12 cellular contexts compared by ENCODE assay signal in genomic region chr19:49456351-49456750, GRCh38. TPM values are rescaled to one million over a fixed set of nuclear protein-coding genes. Genes with fewer than 3 reads are reported as not detected.
DNase-seq lines count a peak whose midpoint lies in the region; ATAC-seq and TF ChIP-seq lines count a peak whose summit lies in the region.
"Had no signal": no experiment of that assay in that cellular context is flagged by ENCODE, and none has a peak within 500 bp of the region (broad histone marks: within the 10 kb centered on the region; RNA-seq: fewer than 3 reads in every experiment).

No MANE protein-coding gene starts in this region.

- H3K4me3 ChIP-seq in lower lobe of right lung (no peak overlapping the region), subcutaneous abdominal adipose tissue (ENCODE audit: low read depth in 1 of 5, low read length in 5 of 5) (no peak overlapping the region), H7 (ENCODE audit: insufficient read depth, low read depth, low read length) (no peak overlapping the region)
- H3K4me3 ChIP-seq: dorsolateral prefrontal cortex had no signal

- POLR2A ChIA-PET in activated CD8-positive, alpha-beta T cell treated with anti-CD3 and anti-CD28 coated beads for 36 hours (lab: Charles Lee) = interaction anchor here (0.9 to 3.5 kb wide), 3 partner anchors 17 to 32 kb away, joined by 3 to 15 read pairs (median 5); partner anchors contain the start of gene FLT3LG
- POLR2A ChIA-PET in activated CD8-positive, alpha-beta T cell treated with anti-CD3 and anti-CD28 coated beads, Interleukin-2, amount 10 ng/mL, durations not matched to agents 7 days and 5 days (lab: Charles Lee) = interaction anchor here (1.0 kb wide), 1 partner anchor 13 kb away, joined by 3 read pairs; no protein-coding TSS in a partner anchor
- POLR2A ChIA-PET in activated CD4-positive, alpha-beta memory T cell treated with anti-CD3 and anti-CD28 coated beads for 36 hours (lab: Charles Lee) = interaction anchor here (0.7 kb wide), 1 partner anchor 17 kb away, joined by 4 read pairs; no protein-coding TSS in a partner anchor

- peaks cover 22% of the 10 kb centered on the region for H3K36me3 Mint-ChIP-seq in activated CD8-positive, alpha-beta T cell treated with anti-CD3 and anti-CD28 coated beads for 36 hours (ENCODE audit: low read depth)
- peaks cover 20% of the 10 kb centered on the region for H3K36me3 Mint-ChIP-seq in activated CD8-positive, alpha-beta T cell treated with anti-CD3 and anti-CD28 coated beads, Interleukin-2, amount 10 ng/mL, durations not matched to agents 7 days and 5 days (ENCODE audit: low read depth)
- H3K36me3 Mint-ChIP-seq in activated CD4-positive, alpha-beta memory T cell treated with anti-CD3 and anti-CD28 coated beads for 36 hours = peaks cover 11% of the 10 kb centered on the region

- CTCF ChIA-PET in activated CD8-positive, alpha-beta T cell treated with anti-CD3 and anti-CD28 coated beads for 36 hours (lab: Charles Lee) = interaction anchor here (1.3 to 2.5 kb wide), 3 partner anchors 13 to 20 kb away, joined by 4 to 15 read pairs (median 6); no protein-coding TSS in a partner anchor
- CTCF ChIA-PET in activated CD8-positive, alpha-beta T cell treated with anti-CD3 and anti-CD28 coated beads, Interleukin-2, amount 10 ng/mL, durations not matched to agents 7 days and 5 days (lab: Charles Lee) = interaction anchor here (1.1 to 8.6 kb wide), 2 partner anchors 15 to 20 kb away, joined by 3 to 114 read pairs; partner anchors contain the start of gene FLT3LG
- CTCF ChIA-PET in activated CD4-positive, alpha-beta memory T cell treated with anti-CD3 and anti-CD28 coated beads for 36 hours (lab: Charles Lee) = interaction anchor here (1.1 to 4.6 kb wide), 4 partner anchors 13 to 20 kb away, joined by 3 to 21 read pairs (median 12); partner anchors contain the start of gene FLT3LG

- DNase-seq in activated CD8-positive, alpha-beta T cell treated with anti-CD3 and anti-CD28 coated beads for 36 hours = no peak
- no peak for DNase-seq in activated CD8-positive, alpha-beta T cell treated with anti-CD3 and anti-CD28 coated beads, Interleukin-2, amount 10 ng/mL, durations not matched to agents 7 days and 5 days
- DNase-seq in activated CD4-positive, alpha-beta memory T cell treated with anti-CD3 and anti-CD28 coated beads for 36 hours = no peak
- DNase-seq in lower lobe of right lung = no peak
- DNase-seq in H7 = no peak
- DNase-seq in NCI-H526 (lab: John Stamatoyannopoulos, UW) = no peak
- no peak for DNase-seq in epidermal melanocyte (ENCODE audit: insufficient read length, low spot score)
- DNase-seq: activated CD4-positive, alpha-beta T cell treated with anti-CD3 and anti-CD28 coated beads for 1 hour; dorsolateral prefrontal cortex; NCI-H187; posterior cingulate gyrus had no signal

- no peaks in the 10 kb centered on the region for H3K9me3 Mint-ChIP-seq in activated CD8-positive, alpha-beta T cell treated with anti-CD3 and anti-CD28 coated beads for 36 hours
- H3K9me3 Mint-ChIP-seq in activated CD8-positive, alpha-beta T cell treated with anti-CD3 and anti-CD28 coated beads, Interleukin-2, amount 10 ng/mL, durations not matched to agents 7 days and 5 days (ENCODE audit: insufficient read depth) = no peaks in the 10 kb centered on the region
- no peaks in the 10 kb centered on the region for H3K9me3 Mint-ChIP-seq in activated CD4-positive, alpha-beta memory T cell treated with anti-CD3 and anti-CD28 coated beads for 36 hours

- no peaks in the 10 kb centered on the region for H3K27me3 Mint-ChIP-seq in activated CD8-positive, alpha-beta T cell treated with anti-CD3 and anti-CD28 coated beads for 36 hours
- no peaks in the 10 kb centered on the region for H3K27me3 Mint-ChIP-seq in activated CD8-positive, alpha-beta T cell treated with anti-CD3 and anti-CD28 coated beads, Interleukin-2, amount 10 ng/mL, durations not matched to agents 7 days and 5 days (ENCODE audit: low read depth)
- H3K27me3 Mint-ChIP-seq in activated CD4-positive, alpha-beta memory T cell treated with anti-CD3 and anti-CD28 coated beads for 36 hours = no peaks in the 10 kb centered on the region

- H3K36me3 ChIP-seq in lower lobe of right lung = peaks cover 21% of the 10 kb centered on the region
- peaks cover 0 to 13% (median 5%) of the 10 kb centered on the region in 5 donors for H3K36me3 ChIP-seq in subcutaneous abdominal adipose tissue (ENCODE audit: control insufficient read depth in 5 of 5, insufficient read depth in 5 of 5, low read length in 5 of 5)
- no peaks in the 10 kb centered on the region; the same call in 1 of the 2 replicates for H3K36me3 ChIP-seq in H7 (replicated peaks; ENCODE audit: control insufficient read depth, insufficient read depth, low read length)

- intact Hi-C loops in activated CD8-positive, alpha-beta T cell treated with anti-CD3 and anti-CD28 coated beads for 36 hours (cut with micrococcal nuclease) = no loop called here
- intact Hi-C loops in activated CD4-positive, alpha-beta memory T cell treated with anti-CD3 and anti-CD28 coated beads for 36 hours (cut with micrococcal nuclease) = no loop called here
- intact Hi-C loops in lower lobe of right lung (cut with DNase I) = no loop called here

- no peak for ATAC-seq in activated CD8-positive, alpha-beta T cell treated with anti-CD3 and anti-CD28 coated beads for 36 hours
- ATAC-seq in activated CD8-positive, alpha-beta T cell treated with anti-CD3 and anti-CD28 coated beads, Interleukin-2, amount 10 ng/mL, durations not matched to agents 7 days and 5 days = no peak
- ATAC-seq in lower lobe of right lung = no peak

- H3K9me3 ChIP-seq in lower lobe of right lung (no peaks in the 10 kb centered on the region), subcutaneous abdominal adipose tissue (ENCODE audit: control insufficient read depth in 5 of 5, low read length in 5 of 5) (no peaks in the 10 kb centered on the region)

- H3K27ac ChIP-seq in lower lobe of right lung (peak overlapping the region; percentile 52), subcutaneous abdominal adipose tissue (ENCODE audit: low read depth, low read length) (peak overlapping the region; percentile 89)

- H3K4me1 ChIP-seq in lower lobe of right lung (peaks cover 26% of the 10 kb centered on the region), subcutaneous abdominal adipose tissue (ENCODE audit: control insufficient read depth in 5 of 5, insufficient read depth in 5 of 5, low read length in 5 of 5) (peaks cover 10 to 57% (median 43%) of the 10 kb centered on the region in 5 donors)

- H3K27ac Mint-ChIP-seq in activated CD8-positive, alpha-beta T cell treated with anti-CD3 and anti-CD28 coated beads for 36 hours = peak overlapping the region; percentile 25
- no peak overlapping the region for H3K27ac Mint-ChIP-seq in activated CD8-positive, alpha-beta T cell treated with anti-CD3 and anti-CD28 coated beads, Interleukin-2, amount 10 ng/mL, durations not matched to agents 7 days and 5 days
- peak overlapping the region; percentile 7 for H3K27ac Mint-ChIP-seq in activated CD4-positive, alpha-beta memory T cell treated with anti-CD3 and anti-CD28 coated beads for 36 hours

- H3K4me1 Mint-ChIP-seq in activated CD8-positive, alpha-beta T cell treated with anti-CD3 and anti-CD28 coated beads for 36 hours (ENCODE audit: low read depth) = peaks cover 27% of the 10 kb centered on the region
- H3K4me1 Mint-ChIP-seq in activated CD8-positive, alpha-beta T cell treated with anti-CD3 and anti-CD28 coated beads, Interleukin-2, amount 10 ng/mL, durations not matched to agents 7 days and 5 days (ENCODE audit: low read depth) = peaks cover 26% of the 10 kb centered on the region
- peaks cover 22% of the 10 kb centered on the region for H3K4me1 Mint-ChIP-seq in activated CD4-positive, alpha-beta memory T cell treated with anti-CD3 and anti-CD28 coated beads for 36 hours (ENCODE audit: low read depth)

- H3K4me3 Mint-ChIP-seq in activated CD8-positive, alpha-beta T cell treated with anti-CD3 and anti-CD28 coated beads for 36 hours = no peak overlapping the region
- H3K4me3 Mint-ChIP-seq in activated CD8-positive, alpha-beta T cell treated with anti-CD3 and anti-CD28 coated beads, Interleukin-2, amount 10 ng/mL, durations not matched to agents 7 days and 5 days = no peak overlapping the region
- H3K4me3 Mint-ChIP-seq in activated CD4-positive, alpha-beta memory T cell treated with anti-CD3 and anti-CD28 coated beads for 36 hours = no peak overlapping the region

- TF ChIP-seq CTCF in activated CD8-positive, alpha-beta T cell treated with anti-CD3 and anti-CD28 coated beads for 36 hours (IDR thresholded peaks at IDR 0.05) = no peak
- TF ChIP-seq CTCF in lower lobe of right lung (IDR thresholded peaks at IDR 0.05) = no peak

- peak overlapping the region in 3 of 5 donors; percentile 30 to 89 (median 41) for H3K9ac ChIP-seq in subcutaneous abdominal adipose tissue (ENCODE audit: low read length in 5 of 5)

- H3K27me3 ChIP-seq in lower lobe of right lung (ENCODE audit: low read depth) (no peaks in the 10 kb centered on the region), subcutaneous abdominal adipose tissue (ENCODE audit: control insufficient read depth in 5 of 5, insufficient read depth in 4 of 5, low read length in 5 of 5) (no peaks in the 10 kb centered on the region), H7 (ENCODE audit: control insufficient read depth, insufficient read depth, low read length) (no peaks in the 10 kb centered on the region)
- H3K27me3 ChIP-seq: dorsolateral prefrontal cortex had no signal

RNA-seq across cellular contexts. Expression of gene ALDH16A1, which starts 3.3 kb away (rescaled TPM):
- 10 to 100 TPM; 24.6 to 24.8 TPM for total RNA-seq in activated CD8-positive, alpha-beta T cell treated with anti-CD3 and anti-CD28 coated beads for 36 hours
- 10 to 100 TPM; 36.6 to 37.5 TPM for total RNA-seq in activated CD8-positive, alpha-beta T cell treated with anti-CD3 and anti-CD28 coated beads, Interleukin-2, amount 10 ng/mL, durations not matched to agents 7 days and 5 days
- 10 to 100 TPM; 43.7 to 44.2 TPM for total RNA-seq in activated CD4-positive, alpha-beta memory T cell treated with anti-CD3 and anti-CD28 coated beads for 36 hours
- 33.7 TPM for total RNA-seq in lower lobe of right lung
- 55.5 and 62.2 TPM in 2 replicates for total RNA-seq in H7 (2014; rRNA removed; shearing (Covaris generic))

RNA-seq across cellular contexts. Expression of gene PIH1D1, which starts 4.7 kb away (rescaled TPM):
- 100 to 1,000 TPM; 124 to 126 TPM for total RNA-seq in activated CD8-positive, alpha-beta T cell treated with anti-CD3 and anti-CD28 coated beads for 36 hours
- 100 to 1,000 TPM; 128 to 129 TPM for total RNA-seq in activated CD8-positive, alpha-beta T cell treated with anti-CD3 and anti-CD28 coated beads, Interleukin-2, amount 10 ng/mL, durations not matched to agents 7 days and 5 days
- 100 to 1,000 TPM; 117 to 129 TPM for total RNA-seq in activated CD4-positive, alpha-beta memory T cell treated with anti-CD3 and anti-CD28 coated beads for 36 hours
- 63.2 TPM for total RNA-seq in lower lobe of right lung
- 172 and 194 TPM in 2 replicates for total RNA-seq in H7 (2014; rRNA removed; shearing (Covaris generic))

RNA-seq across cellular contexts. Expression of gene SLC17A7, which starts 15.0 kb away (rescaled TPM):
- under 1 TPM in 1 of 2 experiments, not detected in 1; 0.23 TPM for total RNA-seq in activated CD8-positive, alpha-beta T cell treated with anti-CD3 and anti-CD28 coated beads for 36 hours
- under 1 TPM in 1 of 2 experiments, not detected in 1; 0.16 TPM for total RNA-seq in activated CD8-positive, alpha-beta T cell treated with anti-CD3 and anti-CD28 coated beads, Interleukin-2, amount 10 ng/mL, durations not matched to agents 7 days and 5 days
- total RNA-seq in activated CD4-positive, alpha-beta memory T cell treated with anti-CD3 and anti-CD28 coated beads for 36 hours = under 1 TPM in 1 of 2 experiments, not detected in 1; 0.17 TPM
- 0.56 TPM for total RNA-seq in lower lobe of right lung
- 0.14 and 0.26 TPM in 2 replicates for total RNA-seq in H7 (2014; rRNA removed; shearing (Covaris generic))

RNA-seq across cellular contexts. Expression of gene FLT3LG, which starts 17.7 kb away (rescaled TPM):
- total RNA-seq in activated CD8-positive, alpha-beta T cell treated with anti-CD3 and anti-CD28 coated beads for 36 hours = 10 to 100 TPM; 57.7 to 61.2 TPM
- 100 to 1,000 TPM; 280 to 297 TPM for total RNA-seq in activated CD8-positive, alpha-beta T cell treated with anti-CD3 and anti-CD28 coated beads, Interleukin-2, amount 10 ng/mL, durations not matched to agents 7 days and 5 days
- 10 to 100 TPM; 50.1 to 51.0 TPM for total RNA-seq in activated CD4-positive, alpha-beta memory T cell treated with anti-CD3 and anti-CD28 coated beads for 36 hours
- total RNA-seq in lower lobe of right lung = 12.8 TPM
- 0.55 and 1.6 TPM in 2 replicates for total RNA-seq in H7 (2014; rRNA removed; shearing (Covaris generic))

RNA-seq across cellular contexts. Expression of gene RPL13A, which starts 31.1 kb away (rescaled TPM):
- total RNA-seq in activated CD8-positive, alpha-beta T cell treated with anti-CD3 and anti-CD28 coated beads for 36 hours = 1,000 to 10,000 TPM; 4,285 to 4,329 TPM
- 1,000 to 10,000 TPM; 1,992 to 2,019 TPM for total RNA-seq in activated CD8-positive, alpha-beta T cell treated with anti-CD3 and anti-CD28 coated beads, Interleukin-2, amount 10 ng/mL, durations not matched to agents 7 days and 5 days
- 1,000 to 10,000 TPM; 4,276 to 4,379 TPM for total RNA-seq in activated CD4-positive, alpha-beta memory T cell treated with anti-CD3 and anti-CD28 coated beads for 36 hours
- 1,820 TPM for total RNA-seq in lower lobe of right lung
- 4,136 and 6,335 TPM in 2 replicates for total RNA-seq in H7 (2014; rRNA removed; shearing (Covaris generic))
